In the genomic region with DNA sequence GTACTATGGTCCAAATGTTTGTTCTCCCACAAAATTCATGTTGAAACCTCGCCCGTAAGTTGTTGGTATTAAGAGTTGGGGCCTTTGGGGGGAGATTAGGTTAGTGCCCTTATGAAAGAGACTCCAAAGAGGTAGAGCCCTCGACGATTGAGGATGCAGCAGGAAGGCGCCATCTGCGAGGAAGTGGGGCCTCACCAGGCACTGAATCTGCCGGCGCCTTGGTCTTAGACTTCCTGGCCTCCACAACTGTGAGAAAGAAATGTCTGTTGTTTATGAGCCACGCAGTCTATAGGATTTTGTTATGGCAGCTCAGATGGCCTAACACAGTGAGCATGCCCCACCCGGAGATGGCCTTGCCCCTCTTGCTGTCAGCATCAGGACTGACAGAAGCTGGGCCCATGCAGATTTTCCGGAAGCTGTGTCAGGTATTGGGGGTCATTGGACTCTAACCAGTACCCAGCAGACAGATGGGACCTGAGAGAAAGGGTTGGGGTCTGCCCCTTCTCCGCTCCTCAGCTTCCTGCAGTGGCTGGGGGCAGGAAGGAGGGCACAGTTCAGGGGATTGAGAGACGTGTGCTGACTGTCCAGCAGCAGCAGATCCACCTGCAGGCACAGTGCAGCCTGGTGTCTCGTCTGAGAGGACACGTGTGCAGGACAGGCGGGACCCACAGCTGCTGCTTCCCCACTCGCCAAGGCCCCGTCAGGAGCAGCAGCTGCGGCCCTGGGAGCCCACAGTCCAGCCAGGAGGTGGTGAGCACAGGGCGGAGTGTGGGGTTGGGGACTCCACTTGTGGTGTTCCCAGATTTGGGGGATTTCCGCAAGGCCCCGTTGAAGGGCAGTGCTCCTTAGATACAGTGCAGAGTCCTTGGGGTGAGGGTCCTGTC, we compare ENCODE assay signal across 20 cellular contexts.
"Had no signal": no experiment of that assay in that cellular context is flagged by ENCODE, and none has a peak within 500 bp of the region (broad histone marks: within the 10 kb centered on the region; RNA-seq: fewer than 3 reads in every experiment).

No MANE protein-coding gene starts in this region.

- H3K9me3 ChIP-seq: left lung, tibial artery had no signal

- H3K4me3 ChIP-seq: left lung, tibial artery had no signal

- H3K27me3 ChIP-seq: brain microvascular endothelial cell, left lung, tibial artery had no signal

- H3K27ac Mint-ChIP-seq: activated CD4-positive, alpha-beta T cell treated with anti-CD3 and anti-CD28 coated beads for 36 hours; activated naive CD4-positive, alpha-beta T cell treated with anti-CD3 and anti-CD28 coated beads for 36 hours; T-helper 1 cell treated with Interleukin-12 subunit alpha and Interleukin-12 subunit beta and Interleukin-4 antibody, amounts not matched to agents 30 μg/mL and 1 μg/mL, for 36 hours had no signal

- H3K4me1 Mint-ChIP-seq: activated CD4-positive, alpha-beta T cell treated with anti-CD3 and anti-CD28 coated beads for 36 hours had no signal

- H3K27ac ChIP-seq: brain microvascular endothelial cell, left lung, tibial artery had no signal

- H3K9me3 Mint-ChIP-seq: WTC11 had no signal

- H3K4me3 Mint-ChIP-seq: activated CD4-positive, alpha-beta T cell treated with anti-CD3 and anti-CD28 coated beads for 36 hours; activated naive CD4-positive, alpha-beta T cell treated with anti-CD3 and anti-CD28 coated beads for 36 hours; T-helper 1 cell treated with Interleukin-12 subunit alpha and Interleukin-12 subunit beta and Interleukin-4 antibody, amounts not matched to agents 30 μg/mL and 1 μg/mL, for 36 hours; WTC11 had no signal

- ATAC-seq: activated CD4-positive, alpha-beta T cell treated with anti-CD3 and anti-CD28 coated beads for 36 hours; esophagus mucosa; left lung; WTC11 had no signal

- H3K36me3 ChIP-seq: brain microvascular endothelial cell, left lung, tibial artery had no signal

- H3K4me1 ChIP-seq: left lung, tibial artery had no signal

- H3K27me3 Mint-ChIP-seq: activated CD4-positive, alpha-beta T cell treated with anti-CD3 and anti-CD28 coated beads for 36 hours had no signal

- DNase-seq: activated CD4-positive, alpha-beta T cell treated with anti-CD3 and anti-CD28 coated beads for 36 hours; activated CD4-positive, alpha-beta T cell treated with anti-CD3 and anti-CD28 coated beads, Interleukin-2, amount 50 U/mL, for 4 hours; activated naive CD4-positive, alpha-beta T cell treated with anti-CD3 and anti-CD28 coated beads for 36 hours; activated T-cell treated with anti-CD3 and anti-CD28 coated beads, Interleukin-2, amount 50 U/mL, for 48 hours; anterior cingulate cortex; brain microvascular endothelial cell; central memory CD4-positive, alpha-beta T cell; effector memory CD4-positive, alpha-beta T cell; foreskin melanocyte; kidney glomerular epithelial cell; left lung; occipital lobe; stimulated activated CD4-positive, alpha-beta T cell treated with anti-CD3 and anti-CD28 coated beads, Interleukin-4, amount 100 ng/mL, for 24 hours; stimulated activated naive CD4-positive, alpha-beta T cell treated with Interleukin-2 at 50 U/mL for 16 hours; substantia nigra; T1000; tibial artery had no signal
